In genomic region chr6:28789553-28790083, GRCh38 we compare ENCODE assay signal across 8 cellular contexts.
DNase-seq lines count a peak whose midpoint lies in the region; ATAC-seq and TF ChIP-seq lines count a peak whose summit lies in the region.

No MANE protein-coding gene starts in this region.

- H3K9ac ChIP-seq in PC-3 (ENCODE audit: low read length) (no peak overlapping the region), neural progenitor cell (no peak overlapping the region)

- DNase-seq in AG04450 (ENCODE audit: low read depth, low spot score) (no peak), H4 (ENCODE audit: low spot score) (peak; percentile 60), PC-3 (peak; percentile 85), neural progenitor cell (ENCODE audit: low spot score) (peak; percentile 54), immature natural killer cell (no peak)
- DNase-seq in central memory CD8-positive, alpha-beta T cell (ENCODE audit: low spot score in 2 of 2), result no peak

- BruUV-seq in PC-3 (replicated peaks; lab: Mats Ljungman, UMichigan), result no TSS peak

- peaks cover 27% of the 10 kb centered on the region for H3K27me3 ChIP-seq in AG04450 (ENCODE audit: control insufficient read depth, insufficient read depth, low read length)
- 0 out of 2 replicates have a peak, but pooled peaks cover 9% of the 10 kb centered on the region for H3K27me3 ChIP-seq in PC-3 (ENCODE audit: low read length)
- peaks cover 100% of the 10 kb centered on the region for H3K27me3 ChIP-seq in neural progenitor cell

- H3K36me3 Mint-ChIP-seq in central memory CD8-positive, alpha-beta T cell (ENCODE audit: insufficient read depth), result peaks cover 7% of the 10 kb centered on the region
- no peaks in the 10 kb centered on the region for H3K36me3 Mint-ChIP-seq in neural progenitor cell
- H3K36me3 Mint-ChIP-seq in immature natural killer cell, result peaks cover 3 to 13% (median 8%) of the 10 kb centered on the region in 3 donors

- H3K4me2 ChIP-seq in PC-3 (ENCODE audit: low read length) (peak overlapping the region; percentile 77), neural progenitor cell (peak overlapping the region; percentile 76)

- H3K27me3 Mint-ChIP-seq in central memory CD8-positive, alpha-beta T cell, result peaks cover 100% of the 10 kb centered on the region
- peaks cover 92% of the 10 kb centered on the region for H3K27me3 Mint-ChIP-seq in neural progenitor cell (ENCODE audit: insufficient read depth, low read depth)
- H3K27me3 Mint-ChIP-seq in immature natural killer cell (ENCODE audit: low read depth in 3 of 3), result peaks cover 59 to 79% (median 73%) of the 10 kb centered on the region in 3 donors

- H3K4me3 ChIP-seq in AG04450 (ENCODE audit: low read depth, low read length) (peak overlapping the region; percentile 59), PC-3 (ENCODE audit: low read length) (peak overlapping the region; percentile 73), neural progenitor cell (peak overlapping the region; percentile 74)

- H3K9me3 ChIP-seq in AG04450 (ENCODE audit: control insufficient read depth, insufficient read depth, low read length), result no peaks in the 10 kb centered on the region
- H3K9me3 ChIP-seq in PC-3 (ENCODE audit: low read length), result no peaks in the 10 kb centered on the region
- no peaks in the 10 kb centered on the region for H3K9me3 ChIP-seq in neural progenitor cell (ENCODE audit: low read depth)

- H3K79me2 ChIP-seq in PC-3 (ENCODE audit: low read length) (no peaks in the 10 kb centered on the region), neural progenitor cell (ENCODE audit: low read depth) (no peaks in the 10 kb centered on the region)

- H3K4me1 Mint-ChIP-seq in central memory CD8-positive, alpha-beta T cell, result peaks cover 7% of the 10 kb centered on the region
- H3K4me1 Mint-ChIP-seq in neural progenitor cell, result peaks cover 20% of the 10 kb centered on the region
- H3K4me1 Mint-ChIP-seq in immature natural killer cell, result peaks cover 6 to 13% of the 10 kb centered on the region in 2 donors

- H3K4me1 ChIP-seq in PC-3 (ENCODE audit: insufficient read depth, low read length) (peaks cover under 1% of the 10 kb centered on the region; the same call in 1 of the 2 replicates), neural progenitor cell (no peaks in the 10 kb centered on the region)

- H4K20me1 ChIP-seq in PC-3 (ENCODE audit: low read length), result no peaks in the 10 kb centered on the region
- peaks cover 62% of the 10 kb centered on the region for H4K20me1 ChIP-seq in neural progenitor cell (ENCODE audit: low read depth)

- H3K4me3 Mint-ChIP-seq in central memory CD8-positive, alpha-beta T cell, result peak overlapping the region; percentile 40
- H3K4me3 Mint-ChIP-seq in neural progenitor cell (peak overlapping the region; percentile 89), immature natural killer cell (peak overlapping the region in 2 of 5 donors; percentile 22 to 71)

- POLR2A ChIA-PET in AG04450 (lab: Yijun Ruan, JAX) (interaction anchor here (0.7 kb wide), 1 partner anchor 865 kb away, joined by 6 read pairs; no protein-coding TSS in a partner anchor), PC-3 (lab: Charles Lee; ENCODE audit: unreplicated experiment) (interaction anchor here (0.6 kb wide), 1 partner anchor 135 kb away, joined by 3 read pairs; no protein-coding TSS in a partner anchor)

- H2AFZ ChIP-seq in PC-3 (ENCODE audit: low read length), result peak overlapping the region; percentile 75; the same call in 1 of the 2 replicates
- peak overlapping the region; percentile 43 for H2AFZ ChIP-seq in neural progenitor cell (replicated peaks)

- H3K27ac ChIP-seq in AG04450 (ENCODE audit: low read depth, low read length) (no peak overlapping the region), PC-3 (ENCODE audit: low read length) (no peak overlapping the region), neural progenitor cell (no peak overlapping the region)

- peak overlapping the region; percentile 26 for H3K27ac Mint-ChIP-seq in central memory CD8-positive, alpha-beta T cell (ENCODE audit: low read depth)
- H3K27ac Mint-ChIP-seq in neural progenitor cell (no peak overlapping the region), immature natural killer cell (no peak overlapping the region)

- H3K36me3 ChIP-seq in PC-3 (ENCODE audit: low read depth, low read length) (no peaks in the 10 kb centered on the region), neural progenitor cell (no peaks in the 10 kb centered on the region)

- ATAC-seq in PC-3 (peak; percentile 58), GM19324 (IDR thresholded peaks at IDR 0.05; ENCODE audit: low FRiP score, unreplicated experiment) (no peak), GM19395 (IDR thresholded peaks at IDR 0.05; ENCODE audit: unreplicated experiment) (no peak)
- ATAC-seq in central memory CD8-positive, alpha-beta T cell (replicated peaks; ENCODE audit: extremely low read depth, poor library complexity, severe bottlenecking), result no peak

- CTCF ChIA-PET in AG04450 (lab: Charles Lee) (no interaction called here), PC-3 (lab: Charles Lee) (interaction anchor here (1.0 kb wide), 1 partner anchor 13 kb away, joined by 4 read pairs; no protein-coding TSS in a partner anchor)

- intact Hi-C loops in PC-3 (cut with micrococcal nuclease), result no loop called here

- peaks cover 9% of the 10 kb centered on the region for H3K9me3 Mint-ChIP-seq in central memory CD8-positive, alpha-beta T cell
- H3K9me3 Mint-ChIP-seq in neural progenitor cell (peaks cover 20% of the 10 kb centered on the region), immature natural killer cell (peaks cover 20 to 85% (median 27%) of the 10 kb centered on the region in 6 donors)

- TF ChIP-seq CTCF in AG04450 (IDR thresholded peaks at IDR 0.05; ENCODE audit: low read depth, low read length) (no peak), PC-3 (conservative IDR thresholded peaks at IDR 0.05; ENCODE audit: low read depth, low read length) (no peak), neural progenitor cell (IDR thresholded peaks at IDR 0.05) (no peak)

- no peaks in the 10 kb centered on the region for H3K9me2 ChIP-seq in PC-3 (replicated peaks; ENCODE audit: low read length)

- H3F3A ChIP-seq in PC-3 (ENCODE audit: low read length, unreplicated experiment), result no peaks in the 10 kb centered on the region
- H3F3A ChIP-seq in neural progenitor cell (ENCODE audit: low read depth), result peaks cover 18% of the 10 kb centered on the region

Comparison
In these comparisons a context has a peak if more than half of its experiments do, and no peak if none do; other contexts are left out.
1. DNase-seq: peak in H4 (single experiment), PC-3 (single experiment) and neural progenitor cell (single experiment); none in AG04450 (single experiment), central memory CD8-positive, alpha-beta T cell (0 of 2) and immature natural killer cell (0 of 3).
2. Peak in every context shown above with its lines, with median percentiles within 50 percentile points of each other: H3K4me3 ChIP-seq.